20 cellular contexts compared by ENCODE assay signal in genomic region chr2:85401844-85402243, GRCh38. TPM values are rescaled to one million over a fixed set of nuclear protein-coding genes. Genes with fewer than 3 reads are reported as not detected.
DNase-seq lines count a peak whose midpoint lies in the region; ATAC-seq and TF ChIP-seq lines count a peak whose summit lies in the region.
"Had no signal": no experiment of that assay in that cellular context is flagged by ENCODE, and none has a peak within 500 bp of the region (broad histone marks: within the 10 kb centered on the region; RNA-seq: fewer than 3 reads in every experiment).

No MANE protein-coding gene starts in this region.

- peaks cover 4 to 12% (median 11%) of the 10 kb centered on the region in 11 experiments; a peak in 20 of 22 replicates for H3K9me3 ChIP-seq in BLaER1 treated with 17β-estradiol and CSF1 and Interleukin-3, amounts not matched to agents 10 nM and 100 nM (replicated peaks in 1 of 11)
- no peaks in the 10 kb centered on the region for H3K9me3 ChIP-seq in T-helper 17 cell (ENCODE audit: control insufficient read depth, low read length, poor library complexity, severe bottlenecking)
- no peaks in the 10 kb centered on the region for H3K9me3 ChIP-seq in neutrophil
- no peaks in the 10 kb centered on the region for H3K9me3 ChIP-seq in uterus

- H3K27ac Mint-ChIP-seq in T-helper 17 cell, result peak overlapping the region; percentile 9
- H3K27ac Mint-ChIP-seq: naive thymus-derived CD4-positive, alpha-beta T cell had no signal

- H3K27me3 ChIP-seq in BLaER1 treated with 17β-estradiol and CSF1 and Interleukin-3, amounts not matched to agents 10 nM and 100 nM, result no peaks in the 10 kb centered on the region
- H3K27me3 ChIP-seq in neutrophil, result no peaks in the 10 kb centered on the region
- no peaks in the 10 kb centered on the region for H3K27me3 ChIP-seq in uterus
- H3K27me3 ChIP-seq: cardiac muscle cell had no signal

- TF ChIP-seq POLR2A in uterus (IDR thresholded peaks at IDR 0.05), result no peak

- TF ChIP-seq CTCF in neutrophil (IDR thresholded peaks at IDR 0.05) (no peak), uterus (IDR thresholded peaks at IDR 0.05) (no peak)

- H3K4me3 ChIP-seq in BLaER1 treated with 17β-estradiol and CSF1 and Interleukin-3, amounts not matched to agents 10 nM and 100 nM, result no peak overlapping the region
- H3K4me3 ChIP-seq in neutrophil (ENCODE audit: low read depth in 1 of 2, low read length in 1 of 2), result peak overlapping the region in 1 of 2 experiments; percentile 27
- H3K4me3 ChIP-seq in uterus, result no peak overlapping the region
- H3K4me3 ChIP-seq: cardiac muscle cell, SK-N-MC, smooth muscle cell had no signal

- H4K20me1 ChIP-seq in BLaER1 treated with 17β-estradiol and CSF1 and Interleukin-3, amounts not matched to agents 10 nM and 100 nM, result peaks cover 0 to 45% (median 0%) of the 10 kb centered on the region in 11 experiments; a peak in 5 of 22 replicates

- H3K9ac ChIP-seq in BLaER1 treated with 17β-estradiol and CSF1 and Interleukin-3, amounts not matched to agents 10 nM and 100 nM, result peak overlapping the region in 9 of 11 experiments; percentile 41 to 70 (median 55); a peak in 15 of 22 replicates

- peaks cover 37 to 68% (median 52%) of the 10 kb centered on the region in 11 experiments for H3K36me3 ChIP-seq in BLaER1 treated with 17β-estradiol and CSF1 and Interleukin-3, amounts not matched to agents 10 nM and 100 nM
- H3K36me3 ChIP-seq in neutrophil (peaks cover 49% of the 10 kb centered on the region), uterus (no peaks in the 10 kb centered on the region)
- H3K36me3 ChIP-seq: cardiac muscle cell had no signal

- H3K4me1 Mint-ChIP-seq in T-helper 17 cell, result peaks cover 17% of the 10 kb centered on the region

- peaks cover 50 to 61% (median 54%) of the 10 kb centered on the region in 10 experiments for H3K4me1 ChIP-seq in BLaER1 treated with 17β-estradiol and CSF1 and Interleukin-3, amounts not matched to agents 10 nM and 100 nM
- H3K4me1 ChIP-seq in neutrophil (ENCODE audit: control insufficient read depth in 1 of 2, insufficient read depth in 1 of 2, low read depth in 1 of 2, low read length in 1 of 2) (peaks cover 51 to 53% of the 10 kb centered on the region in 2 experiments), uterus (peaks cover 0 to 3% of the 10 kb centered on the region in 2 donors)

- H3K4me3 Mint-ChIP-seq in T-helper 17 cell, result no peak overlapping the region
- H3K4me3 Mint-ChIP-seq: CD4-positive, alpha-beta memory T cell; naive thymus-derived CD4-positive, alpha-beta T cell had no signal

- no peaks in the 10 kb centered on the region for H3K27me3 Mint-ChIP-seq in T-helper 17 cell
- H3K27me3 Mint-ChIP-seq: CD4-positive, alpha-beta memory T cell; naive thymus-derived CD4-positive, alpha-beta T cell had no signal

- H3K36me3 Mint-ChIP-seq in T-helper 17 cell (ENCODE audit: low read depth), result peaks cover 5% of the 10 kb centered on the region

- H3K4me2 ChIP-seq in BLaER1 treated with 17β-estradiol and CSF1 and Interleukin-3, amounts not matched to agents 10 nM and 100 nM, result peak overlapping the region; percentile 58 to 99 (median 73)
- H3K4me2 ChIP-seq: smooth muscle cell had no signal

- no peak for ATAC-seq in T-helper 17 cell
- ATAC-seq in activated CD4-positive, CD25-positive, alpha-beta regulatory T cell treated with anti-CD3 and anti-CD28 coated beads, Interleukin-2, amount 50 U/mL, for 24 hours, result no peak
- ATAC-seq: naive thymus-derived CD4-positive, alpha-beta T cell; Panc1 had no signal

- peak; percentile 35 to 50 for DNase-seq in Kasumi-1 (lab: John Stamatoyannopoulos, UW)
- no peak for DNase-seq in T-helper 17 cell
- DNase-seq in uterus, result no peak
- DNase-seq in HT-29 (ENCODE audit: low spot score), result no peak
- no peak for DNase-seq in activated CD8-positive, alpha-beta memory T cell treated with anti-CD3 and anti-CD28 coated beads, Interleukin-2, amount 50 U/mL, for 48 hours
- DNase-seq: activated gamma-delta T cell; amniotic stem cell; CD4-positive, alpha-beta memory T cell; mammary epithelial cell; naive thymus-derived CD4-positive, alpha-beta T cell; NCI-H1417 treated with DMSO at 0.1 percent for 48 hours; NCI-H748 treated with DMSO at 0.1 percent for 48 hours had no signal

- H3K27ac ChIP-seq in BLaER1 treated with 17β-estradiol and CSF1 and Interleukin-3, amounts not matched to agents 10 nM and 100 nM, result peak overlapping the region in 10 of 11 experiments; percentile 17 to 95 (median 75); a peak in 19 of 22 replicates
- H3K27ac ChIP-seq in neutrophil (peak overlapping the region; percentile 72), uterus (no peak overlapping the region)
- H3K27ac ChIP-seq: cardiac muscle cell, SK-N-MC had no signal

- intact Hi-C loops in uterus (cut with DNase I; ENCODE audit: low total_unique reads), result no loop called here

RNA-seq across cellular contexts. Expression of gene CAPG, which starts 8.3 kb away (rescaled TPM):
- 10 to 100 TPM; 51.6 to 90.3 TPM for total RNA-seq in T-helper 17 cell
- 100 to 1,000 TPM in 1 of 4 donors, 10 to 100 TPM in 3; 12.3 to 114 (median 65.2) TPM for total RNA-seq in uterus
- total RNA-seq in HT-29 (2014; rRNA removed; shearing (Covaris generic)), result 460 and 472 TPM in 2 replicates

RNA-seq across cellular contexts. Expression of gene SH2D6, which starts 16.7 kb away (rescaled TPM):
- total RNA-seq in T-helper 17 cell (under 1 TPM; 0.26 to 0.40 TPM), uterus (not detected)
- 0.08 and 0.21 TPM in 2 replicates for total RNA-seq in HT-29 (2014; rRNA removed; shearing (Covaris generic))
- total RNA-seq: cardiac muscle cell, kidney epithelial cell, smooth muscle cell had no signal

RNA-seq across cellular contexts. Expression of gene ELMOD3, which starts 47.3 kb away (rescaled TPM):
- 10 to 100 TPM; 20.0 to 23.2 TPM for total RNA-seq in T-helper 17 cell
- 10 to 100 TPM; 12.8 to 45.3 (median 21.0) TPM for total RNA-seq in uterus
- 6.5 and 7.1 TPM in 2 replicates for total RNA-seq in HT-29 (2014; rRNA removed; shearing (Covaris generic))

RNA-seq across cellular contexts. Expression of gene RETSAT, which starts 47.5 kb away (rescaled TPM):
- total RNA-seq in T-helper 17 cell (10 to 100 TPM; 30.3 to 35.9 TPM), uterus (10 to 100 TPM; 28.0 to 34.1 (median 31.9) TPM)
- total RNA-seq in HT-29 (2014; rRNA removed; shearing (Covaris generic)), result 18.5 and 23.5 TPM in 2 replicates

Comparison
In these comparisons a context has a peak if more than half of its experiments do, and no peak if none do; other contexts are left out.
1. H3K27ac ChIP-seq: peak in BLaER1 treated with 17β-estradiol and CSF1 and Interleukin-3, amounts not matched to agents 10 nM and 100 nM (10 of 11) and neutrophil (single experiment); none in uterus (0 of 2).
2. DNase-seq: peak in Kasumi-1 (2 of 2); none in T-helper 17 cell (0 of 3), uterus (0 of 2), HT-29 (single experiment) and activated CD8-positive, alpha-beta memory T cell treated with anti-CD3 and anti-CD28 coated beads, Interleukin-2, amount 50 U/mL, for 48 hours (single experiment).